In genomic region chrX:55451125-55451524, GRCh38 we compare ENCODE assay signal across 7 cellular contexts. TPM values are rescaled to one million over a fixed set of nuclear protein-coding genes. Genes with fewer than 3 reads are reported as not detected.
DNase-seq lines count a peak whose midpoint lies in the region; ATAC-seq and TF ChIP-seq lines count a peak whose summit lies in the region.

No MANE protein-coding gene starts in this region.

- H3K36me3 ChIP-seq in DND-41 (ENCODE audit: insufficient read depth, low read length) (no peaks in the 10 kb centered on the region), KMS-11 (ENCODE audit: insufficient read depth) (no peaks in the 10 kb centered on the region)

- H3K9ac ChIP-seq in DND-41 (ENCODE audit: low read depth, low read length) (peak overlapping the region; percentile 67), KMS-11 (no peak overlapping the region)

- no peak overlapping the region for H3K27ac Mint-ChIP-seq in progenitor cell of endocrine pancreas

- intact Hi-C loops in dorsolateral prefrontal cortex (cut with DNase I): no loop called here

- H3K9me3 Mint-ChIP-seq in progenitor cell of endocrine pancreas (ENCODE audit: low read depth): peaks cover 7% of the 10 kb centered on the region

- no peak for ATAC-seq in DND-41 (ENCODE audit: insufficient read depth, low read depth)

- H2AFZ ChIP-seq in DND-41 (ENCODE audit: low read depth, low read length) (peak overlapping the region; percentile 95), KMS-11 (ENCODE audit: low read depth) (peak overlapping the region; percentile 54; the same call in 1 of the 2 replicates)

- H3K79me2 ChIP-seq in DND-41 (ENCODE audit: insufficient read depth, low read length): peaks cover 9% of the 10 kb centered on the region
- H3K79me2 ChIP-seq in KMS-11 (ENCODE audit: insufficient read depth, low read depth): peaks cover 14% of the 10 kb centered on the region; the same call in 1 of the 2 replicates

- H3K9me3 ChIP-seq in DND-41 (ENCODE audit: insufficient read depth, low read length, severe bottlenecking): no peaks in the 10 kb centered on the region

- no peaks in the 10 kb centered on the region for H3K27me3 ChIP-seq in DND-41 (ENCODE audit: insufficient read depth, low read length, poor library complexity)
- no peaks in the 10 kb centered on the region for H3K27me3 ChIP-seq in KMS-11 (ENCODE audit: insufficient read depth, low read depth)
- H3K27me3 ChIP-seq in dorsolateral prefrontal cortex: peaks cover 0 to 8% (median 0%) of the 10 kb centered on the region in 45 donors

- H3K4me3 ChIP-seq in DND-41 (ENCODE audit: low read depth in 1 of 2, low read length in 2 of 2): peak overlapping the region; percentile 71 to 78; a peak in 3 of 4 replicates
- H3K4me3 ChIP-seq in KMS-11 (IDR thresholded peaks at IDR 0.05; ENCODE audit: insufficient read depth, low read depth, low read length): no peak overlapping the region
- peak overlapping the region in 54 of 59 donors; percentile 44 to 84 (median 70) for H3K4me3 ChIP-seq in dorsolateral prefrontal cortex

- H3K27me3 Mint-ChIP-seq in progenitor cell of endocrine pancreas: no peaks in the 10 kb centered on the region

- DNase-seq in DND-41: no peak
- DNase-seq in dorsolateral prefrontal cortex: no peak
- no peak for DNase-seq in progenitor cell of endocrine pancreas (ENCODE audit: low spot score, unreplicated experiment)
- no peak for DNase-seq in stimulated activated CD8-positive, alpha-beta memory T cell treated with anti-CD3 and anti-CD28 coated beads, Interleukin-4, amount 100 ng/mL, for 48 hours
- DNase-seq in LoVo (ENCODE audit: low spot score): no peak
- no peak for DNase-seq in NCI-H1694 (lab: John Stamatoyannopoulos, UW)

- H3K4me1 ChIP-seq in DND-41 (ENCODE audit: insufficient read depth, low read length): peaks cover 17% of the 10 kb centered on the region
- no peaks in the 10 kb centered on the region for H3K4me1 ChIP-seq in KMS-11 (ENCODE audit: low read depth, poor library complexity, severe bottlenecking)

- H3K27ac ChIP-seq in DND-41 (ENCODE audit: low read length) (peak overlapping the region; percentile 65), KMS-11 (no peak overlapping the region), dorsolateral prefrontal cortex (peak overlapping the region in 51 of 59 donors; percentile 48 to 96 (median 91))

- TF ChIP-seq CTCF in DND-41 (IDR thresholded peaks at IDR 0.05; ENCODE audit: borderline replicate concordance, extremely low read depth, low read length, poor library complexity, severe bottlenecking): no peak
- no peak for TF ChIP-seq CTCF in KMS-11 (conservative IDR thresholded peaks at IDR 0.05; ENCODE audit: low read depth, low read length)
- no peak for TF ChIP-seq CTCF in dorsolateral prefrontal cortex (IDR thresholded peaks at IDR 0.05 in 54 of 56, conservative IDR thresholded peaks at IDR 0.05 in 2 of 56; ENCODE audit: low read depth in 1 of 56, partially characterized antibody in 56 of 56)
- no peak for TF ChIP-seq CTCF in progenitor cell of endocrine pancreas (IDR thresholded peaks at IDR 0.05; ENCODE audit: unreplicated experiment)

- peaks cover 7% of the 10 kb centered on the region for H3K4me1 Mint-ChIP-seq in progenitor cell of endocrine pancreas (ENCODE audit: low read depth)

- H3K36me3 Mint-ChIP-seq in progenitor cell of endocrine pancreas (ENCODE audit: insufficient read depth): no peaks in the 10 kb centered on the region

- peak overlapping the region; percentile 87 for H3K4me3 Mint-ChIP-seq in progenitor cell of endocrine pancreas (ENCODE audit: low read depth)

- H4K20me1 ChIP-seq in DND-41 (ENCODE audit: insufficient read depth, low read length) (no peaks in the 10 kb centered on the region), KMS-11 (ENCODE audit: insufficient read depth) (no peaks in the 10 kb centered on the region)

- peak overlapping the region; percentile 82 for H3K4me2 ChIP-seq in DND-41 (ENCODE audit: insufficient read depth, low read length)
- peak overlapping the region; percentile 37; the same call in 1 of the 2 replicates for H3K4me2 ChIP-seq in KMS-11

RNA-seq across cellular contexts. Expression of gene MAGEH1, which starts 0.8 kb away (rescaled TPM):
- total RNA-seq in dorsolateral prefrontal cortex: 10 to 100 TPM; 22.8 to 95.6 (median 60.1) TPM
- total RNA-seq in progenitor cell of endocrine pancreas: 28.3 and 33.6 TPM in 2 replicates

RNA-seq across cellular contexts. Expression of gene USP51, which starts 38.5 kb away (rescaled TPM):
- total RNA-seq in dorsolateral prefrontal cortex (1 to 10 TPM; 2.7 to 8.1 (median 4.7) TPM), progenitor cell of endocrine pancreas (8.1 and 8.6 TPM in 2 replicates)
